In the genomic region with DNA sequence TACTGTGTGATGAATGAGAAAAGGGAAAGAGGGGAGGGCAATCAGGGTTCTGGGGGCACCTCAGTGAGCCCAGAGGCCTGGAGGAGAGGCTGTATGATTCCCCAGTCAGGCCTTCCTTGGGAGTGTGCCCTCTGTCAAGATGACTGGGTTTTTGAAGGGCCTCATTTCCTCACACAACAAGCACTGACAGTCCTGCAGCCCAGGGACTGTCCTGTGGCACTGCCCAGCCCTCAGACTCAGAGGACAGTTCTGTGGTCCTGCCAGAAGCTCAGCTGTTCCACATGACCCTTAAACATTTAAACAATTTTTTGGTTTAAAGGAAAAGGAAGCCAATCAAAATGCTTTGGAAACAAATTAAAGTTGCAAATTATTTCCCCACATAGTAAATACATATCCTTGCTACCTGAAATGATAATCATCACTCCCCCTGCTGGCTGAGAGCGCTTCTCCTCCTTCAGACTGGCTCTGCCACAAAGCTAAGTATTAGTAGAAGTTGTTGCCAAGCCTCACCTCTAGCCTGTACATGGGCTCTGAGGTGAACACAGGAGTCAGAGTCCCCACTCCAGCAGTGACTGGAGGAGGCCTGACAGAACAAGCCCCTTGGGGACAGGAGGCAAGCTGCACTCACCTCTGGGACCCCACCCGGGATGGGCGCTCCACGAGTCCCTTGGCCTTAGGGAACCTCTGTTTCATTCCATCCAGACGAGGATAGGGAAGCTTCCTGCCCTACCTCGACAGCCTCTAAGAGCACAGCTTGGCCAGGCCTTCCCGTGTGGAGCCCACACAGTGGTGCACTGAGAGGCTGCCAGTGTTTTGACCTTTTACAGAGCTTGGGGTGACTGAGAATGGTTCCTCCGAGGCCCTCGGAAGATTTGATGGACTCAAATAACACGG, we compare ENCODE assay signal across 8 cellular contexts.
DNase-seq lines count a peak whose midpoint lies in the region; ATAC-seq, FAIRE-seq and TF ChIP-seq lines count a peak whose summit lies in the region.

No MANE protein-coding gene starts in this region.

- H3K4me1 ChIP-seq in mammary epithelial cell (ENCODE audit: insufficient read depth, low read length) (no peaks in the 10 kb centered on the region), HepG2 (ENCODE audit: insufficient read depth, low read length) (no peaks in the 10 kb centered on the region)

- in situ Hi-C loops in GM13976 (cut with MboI; ENCODE audit: low sequenced_read_pairs, unreplicated experiment), result no loop called here
- in situ Hi-C loops in mammary epithelial cell (cut with MboI; ENCODE audit: low sequenced_read_pairs in 2 of 2), result loop anchor here in 1 of 2 donors (10.0 kb wide), 1 partner anchor 87 kb away; the partner anchor contains the start of gene SMAD7
- in situ Hi-C loops in HepG2 (cut with HindIII; ENCODE audit: extremely low pct_ligation_motif_present, low pct_unique_long_range_greater_than_20kb), result no loop called here

- TF ChIP-seq RAD21 in HepG2 (CRISPR knock-in tag; IDR thresholded peaks at IDR 0.05), result 0 out of 2 replicates have a peak, but pooled peaks have one; percentile 42

- dilution Hi-C loops in mammary epithelial cell (cut with HindIII; ENCODE audit: low sequenced_read_pairs), result loop anchor here (5.0 to 25.0 kb wide), 3 partner anchors 55 to 555 kb away; no protein-coding TSS in a partner anchor

- no peak for TF ChIP-seq POLR2A in HepG2 (IDR thresholded peaks at IDR 0.05; ENCODE audit: insufficient read depth in 1 of 2, low read depth in 2 of 2, low read length in 2 of 2)

- ATAC-seq in HepG2 (peak; percentile 85), HG02970 (IDR thresholded peaks at IDR 0.05; ENCODE audit: low FRiP score, unreplicated experiment) (no peak)

- H3K9me3 ChIP-seq in mammary epithelial cell (replicated peaks; ENCODE audit: insufficient read depth, low read length) (peaks cover 3% of the 10 kb centered on the region), HepG2 (ENCODE audit: low read length) (0 out of 2 replicates have a peak, but pooled peaks cover 3% of the 10 kb centered on the region)

- H3K4me3 ChIP-seq in BJ (ENCODE audit: low read depth, low read length), result no peak overlapping the region
- H3K4me3 ChIP-seq in mammary epithelial cell (replicated peaks in 1 of 3; ENCODE audit: insufficient read depth in 1 of 3, low read depth in 2 of 3, low read length in 3 of 3), result no peak overlapping the region
- no peak overlapping the region for H3K4me3 ChIP-seq in HepG2 (replicated peaks in 1 of 3; ENCODE audit: insufficient read depth in 1 of 3, low read depth in 2 of 3, low read length in 3 of 3)

- H3K27ac ChIP-seq in RWPE1 (peak overlapping the region; percentile 57), mammary epithelial cell (ENCODE audit: insufficient read depth, low read depth, low read length) (no peak overlapping the region), HepG2 (ENCODE audit: extremely low read length, insufficient read depth, low read length) (no peak overlapping the region)

- peak; percentile 72 for FAIRE-seq in HepG2 (lab: Jason Lieb, UNC)

- intact Hi-C loops in mammary epithelial cell (cut with micrococcal nuclease), result loop anchor here (1.0 to 10.0 kb wide), 5 partner anchors 93 to 403 kb away; no protein-coding TSS in a partner anchor
- intact Hi-C loops in HepG2 (cut with micrococcal nuclease; ENCODE audit: unreplicated experiment), result loop anchor here (1.0 to 5.0 kb wide), 3 partner anchors 90 to 367 kb away; partner anchors contain the start of gene SMAD7

- H3K4me2 ChIP-seq in mammary epithelial cell (ENCODE audit: insufficient read depth, low read depth, low read length) (no peak overlapping the region), HepG2 (ENCODE audit: low read depth, low read length) (no peak overlapping the region)

- 81% methylated on average over 10 of the region's 10 CpGs for WGBS in mammary epithelial cell (ENCODE audit: low coverage, missing lambda C conversion rate)
- WGBS in HepG2 (ENCODE audit: low lambda C conversion rate), result 97% methylated on average over 4 of the region's 10 CpGs

- CTCF ChIA-PET in BJ (lab: Yijun Ruan, JAX), result interaction anchor here (0.6 to 6.2 kb wide), 17 partner anchors 9 to 365 kb away, joined by 3 to 57 read pairs (median 3); no protein-coding TSS in a partner anchor
- CTCF ChIA-PET in RWPE1 (lab: Yijun Ruan, JAX), result interaction anchor here (0.6 to 0.7 kb wide), 6 partner anchors 19 to 449 kb away, joined by 3 to 5 read pairs (median 4); no protein-coding TSS in a partner anchor
- CTCF ChIA-PET in mammary epithelial cell (lab: Charles Lee; ENCODE audit: low non-redundant PET), result interaction anchor here (0.6 kb wide), 1 partner anchor 12 kb away, joined by 4 read pairs; no protein-coding TSS in a partner anchor
- CTCF ChIA-PET in HepG2 (lab: Yijun Ruan, JAX; ENCODE audit: low intra/inter-chr PET ratio, low total read pairs), result interaction anchor here (0.7 to 1.8 kb wide), 4 partner anchors 137 to 367 kb away, joined by 3 to 8 read pairs (median 6); no protein-coding TSS in a partner anchor

- H4K20me1 ChIP-seq in mammary epithelial cell (ENCODE audit: insufficient read depth, low read length) (no peaks in the 10 kb centered on the region), HepG2 (ENCODE audit: insufficient read depth, low read length) (no peaks in the 10 kb centered on the region)

- no peak overlapping the region for H3K9ac ChIP-seq in mammary epithelial cell (ENCODE audit: insufficient read depth, low read length)
- no peak overlapping the region for H3K9ac ChIP-seq in HepG2 (ENCODE audit: insufficient read depth, low read depth, low read length)

- BruUV-seq in mammary epithelial cell (replicated peaks; lab: Mats Ljungman, UMichigan), result no TSS peak
- no TSS peak for BruUV-seq in HepG2 (replicated peaks; lab: Mats Ljungman, UMichigan)

- H3K27me3 ChIP-seq in BJ (ENCODE audit: control insufficient read depth, insufficient read depth, low read length) (no peaks in the 10 kb centered on the region), mammary epithelial cell (ENCODE audit: insufficient read depth, low read length) (no peaks in the 10 kb centered on the region), HepG2 (ENCODE audit: control insufficient read depth in 1 of 2, insufficient read depth in 2 of 2, low read length in 2 of 2) (no peaks in the 10 kb centered on the region)

- no peak overlapping the region for H2AFZ ChIP-seq in mammary epithelial cell (ENCODE audit: low read depth, low read length)
- H2AFZ ChIP-seq in HepG2 (ENCODE audit: low read length), result no peak overlapping the region

- TF ChIP-seq EP300 in HepG2 (IDR thresholded peaks at IDR 0.05; ENCODE audit: low read depth in 2 of 2, low read length in 2 of 2), result no peak
- TF ChIP-seq EP300 in HepG2 (CRISPR knock-in tag; IDR thresholded peaks at IDR 0.05; ENCODE audit: borderline replicate concordance), result no peak

- no peaks in the 10 kb centered on the region for H3K79me2 ChIP-seq in mammary epithelial cell (ENCODE audit: insufficient read depth, low read length)
- no peaks in the 10 kb centered on the region for H3K79me2 ChIP-seq in HepG2 (ENCODE audit: insufficient read depth, low read length)

- peak; percentile 72 for TF ChIP-seq CTCF in BJ (IDR thresholded peaks at IDR 0.05; ENCODE audit: insufficient read depth, low read depth, low read length)
- TF ChIP-seq CTCF in GM13976 (IDR thresholded peaks at IDR 0.05; ENCODE audit: borderline replicate concordance, control extremely low read depth, extremely low read depth, insufficient read depth, missing control alignments), result no peak
- TF ChIP-seq CTCF in RWPE1 (conservative IDR thresholded peaks at IDR 0.05; ENCODE audit: low read depth), result peak; percentile 60
- TF ChIP-seq CTCF in mammary epithelial cell (conservative IDR thresholded peaks at IDR 0.05 in 1 of 2, IDR thresholded peaks at IDR 0.05 in 1 of 2; ENCODE audit: extremely low read depth in 1 of 2, insufficient read depth in 1 of 2, low read depth in 1 of 2, low read length in 2 of 2), result peak; percentile 79 to 80
- TF ChIP-seq CTCF in HepG2 (CRISPR knock-in tag; IDR thresholded peaks at IDR 0.05), result peak; percentile 65

- H3K36me3 ChIP-seq in BJ (ENCODE audit: control insufficient read depth, insufficient read depth, low read length), result peaks cover 1% of the 10 kb centered on the region; the same call in 1 of the 2 replicates
- no peaks in the 10 kb centered on the region for H3K36me3 ChIP-seq in mammary epithelial cell (ENCODE audit: insufficient read depth, low read length)
- H3K36me3 ChIP-seq in HepG2 (replicated peaks in 1 of 2; ENCODE audit: control insufficient read depth in 1 of 2, insufficient read depth in 2 of 2, low read length in 2 of 2), result no peaks in the 10 kb centered on the region; a peak in 1 of 5 replicates

- POLR2A ChIA-PET in BJ (lab: Charles Lee), result interaction anchor here (0.7 kb wide), 1 partner anchor 10 kb away, joined by 5 read pairs; no protein-coding TSS in a partner anchor
- POLR2A ChIA-PET in RWPE1 (lab: Yijun Ruan, JAX; ENCODE audit: low non-redundant PET), result no interaction called here
- POLR2A ChIA-PET in HepG2 (lab: Yijun Ruan, JAX), result interaction anchor here (0.9 kb wide), 1 partner anchor 90 kb away, joined by 3 read pairs; no protein-coding TSS in a partner anchor

- no peak for DNase-seq in BJ (ENCODE audit: low read depth)
- DNase-seq in GM13976 (ENCODE audit: low spot score), result peak; percentile 44
- DNase-seq in RWPE1 (ENCODE audit: low spot score), result peak; percentile 11
- DNase-seq in mammary epithelial cell, result peak; percentile 40
- DNase-seq in HepG2 (ENCODE audit: low spot score), result peak; percentile 40
- DNase-seq in ureter (ENCODE audit: low spot score), result peak; percentile 74
- no peak for DNase-seq in epidermal melanocyte (ENCODE audit: insufficient read length, low spot score)

TF ChIP-seq in HepG2, 621 proteins besides CTCF, POLR2A, EP300 and RAD21 (continues in another document):
- TF ChIP-seq, protein P1, sequence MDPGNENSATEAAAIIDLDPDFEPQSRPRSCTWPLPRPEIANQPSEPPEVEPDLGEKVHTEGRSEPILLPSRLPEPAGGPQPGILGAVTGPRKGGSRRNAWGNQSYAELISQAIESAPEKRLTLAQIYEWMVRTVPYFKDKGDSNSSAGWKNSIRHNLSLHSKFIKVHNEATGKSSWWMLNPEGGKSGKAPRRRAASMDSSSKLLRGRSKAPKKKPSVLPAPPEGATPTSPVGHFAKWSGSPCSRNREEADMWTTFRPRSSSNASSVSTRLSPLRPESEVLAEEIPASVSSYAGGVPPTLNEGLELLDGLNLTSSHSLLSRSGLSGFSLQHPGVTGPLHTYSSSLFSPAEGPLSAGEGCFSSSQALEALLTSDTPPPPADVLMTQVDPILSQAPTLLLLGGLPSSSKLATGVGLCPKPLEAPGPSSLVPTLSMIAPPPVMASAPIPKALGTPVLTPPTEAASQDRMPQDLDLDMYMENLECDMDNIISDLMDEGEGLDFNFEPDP (CRISPR knock-in tag; conservative IDR thresholded peaks at IDR 0.05), result no peak
- TF ChIP-seq STAG1 (CRISPR knock-in tag; IDR thresholded peaks at IDR 0.05), result peak; percentile 74

Comparison
In these comparisons a context has a peak if more than half of its experiments do, and no peak if none do; other contexts are left out.
1. DNase-seq: peak in GM13976 (single experiment), RWPE1 (single experiment), mammary epithelial cell (single experiment), HepG2 (single experiment) and ureter (single experiment); none in BJ (single experiment) and epidermal melanocyte (single experiment).